In the genomic region with DNA sequence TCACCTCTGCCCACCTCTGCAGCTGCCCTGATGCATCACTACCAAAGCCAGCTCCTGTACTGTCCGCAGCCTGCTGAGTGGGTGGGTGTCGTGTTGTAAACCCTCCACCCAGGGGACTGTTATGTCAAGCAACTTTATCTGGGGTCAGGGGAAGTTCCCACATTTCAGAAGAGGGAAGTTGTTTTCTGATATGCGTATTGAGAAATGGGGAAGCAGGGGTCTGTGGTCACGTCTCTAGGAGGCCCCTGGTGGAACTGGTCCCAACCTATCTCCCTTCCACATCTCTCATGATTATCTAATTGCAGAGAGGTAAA, we compare ENCODE assay signal across 19 cellular contexts. TPM values are rescaled to one million over a fixed set of nuclear protein-coding genes. Genes with fewer than 3 reads are reported as not detected.
DNase-seq lines count a peak whose midpoint lies in the region; ATAC-seq, FAIRE-seq and TF ChIP-seq lines count a peak whose summit lies in the region.
"Had no signal": no experiment of that assay in that cellular context is flagged by ENCODE, and none has a peak within 500 bp of the region (broad histone marks: within the 10 kb centered on the region; RNA-seq: fewer than 3 reads in every experiment).

No MANE protein-coding gene starts in this region.

- WGBS in K562 (ENCODE audit: insufficient coverage, low coverage, missing lambda C conversion rate), result 1% methylated on average over 4 of the region's 4 CpGs

- no peak overlapping the region for H2AFZ ChIP-seq in K562 (ENCODE audit: low read depth, low read length)

- no peak overlapping the region for H3K4me3 ChIP-seq in K562
- no peak overlapping the region for H3K4me3 ChIP-seq in ascending aorta

- no peak for DNase-seq in GM12892 (ENCODE audit: insufficient read length)
- DNase-seq in NOMO-1 treated with DMSO at 0.1 percent for 48 hours (lab: John Stamatoyannopoulos, UW; ENCODE audit: unreplicated experiment), result peak; percentile 95
- peak in 2 of 4 experiments; percentile 16 to 22 for DNase-seq in K562 (ENCODE audit: extremely low read depth in 1 of 4, low spot score in 3 of 4)
- DNase-seq in stimulated activated effector memory CD8-positive, alpha-beta T cell treated with anti-CD3 and anti-CD28 coated beads, Interleukin-12 subunit alpha, Interleukin-12 subunit beta, amount 100 ng/mL, for 72 hours (ENCODE audit: low spot score in 2 of 2), result no peak
- no peak for DNase-seq in NCI-H2081 (lab: John Stamatoyannopoulos, UW)
- no peak for DNase-seq in NCI-H345 treated with DMSO at 0.1 percent for 48 hours (lab: John Stamatoyannopoulos, UW; ENCODE audit: unreplicated experiment)
- DNase-seq in ascending aorta (ENCODE audit: low spot score in 2 of 2), result no peak
- DNase-seq in progenitor cell of endocrine pancreas (ENCODE audit: low spot score, unreplicated experiment), result no peak
- DNase-seq: activated CD8-positive, alpha-beta T cell treated with anti-CD3 and anti-CD28 coated beads for 36 hours; activated effector memory CD4-positive, alpha-beta T cell treated with anti-CD3 and anti-CD28 coated beads, Interleukin-2, amount 50 U/mL, for 16 hours; CD4-positive, CD25-positive, alpha-beta regulatory T cell; effector memory CD4-positive, alpha-beta T cell; foreskin melanocyte; NCI-H187 treated with DMSO at 0.1 percent for 48 hours; NK-92 treated with Interleukin-12 subunit alpha and Interleukin-12 subunit beta, amount 100 ng/mL, for 24 hours had no signal

- H3K4me1 Mint-ChIP-seq in stimulated activated effector memory CD8-positive, alpha-beta T cell treated with anti-CD3 and anti-CD28 coated beads, Interleukin-12 subunit alpha, Interleukin-12 subunit beta, amount 100 ng/mL, for 72 hours, result no peaks in the 10 kb centered on the region
- no peaks in the 10 kb centered on the region for H3K4me1 Mint-ChIP-seq in progenitor cell of endocrine pancreas (ENCODE audit: low read depth)
- H3K4me1 Mint-ChIP-seq: brain had no signal

- TF ChIP-seq POLR2A in GM12892 (IDR thresholded peaks at IDR 0.05; ENCODE audit: low read depth, low read length) (peak; percentile 22; the same call in 1 of the 2 replicates), K562 (conservative IDR thresholded peaks at IDR 0.05) (no peak)

- H3K36me3 ChIP-seq in K562 (ENCODE audit: control insufficient read depth, insufficient read depth, low read length) (no peaks in the 10 kb centered on the region), ascending aorta (no peaks in the 10 kb centered on the region)

- no peak for ATAC-seq in K562
- peak; percentile 47 for ATAC-seq in stimulated activated effector memory CD8-positive, alpha-beta T cell treated with anti-CD3 and anti-CD28 coated beads, Interleukin-12 subunit alpha, Interleukin-12 subunit beta, amount 100 ng/mL, for 72 hours
- ATAC-seq: activated CD8-positive, alpha-beta T cell treated with anti-CD3 and anti-CD28 coated beads for 36 hours; right cardiac atrium had no signal

- no peaks in the 10 kb centered on the region for H3K9me1 ChIP-seq in K562 (ENCODE audit: control insufficient read depth, insufficient read depth, low read length)

- H3K79me2 ChIP-seq in K562 (ENCODE audit: control insufficient read depth, insufficient read depth, low read length), result no peaks in the 10 kb centered on the region

- no peak overlapping the region for H3K4me2 ChIP-seq in K562 (ENCODE audit: insufficient read depth, low read length)

- no peaks in the 10 kb centered on the region for H4K20me1 ChIP-seq in K562 (replicated peaks; ENCODE audit: control insufficient read depth, insufficient read depth, low read length)

- no peak for TF ChIP-seq RAD21 in K562 (CRISPR knock-in tag; conservative IDR thresholded peaks at IDR 0.05 in 1 of 2, IDR thresholded peaks at IDR 0.05 in 1 of 2)

- peaks cover 7 to 11% of the 10 kb centered on the region in 2 experiments; a peak in 3 of 5 replicates for H3K27me3 ChIP-seq in K562 (ENCODE audit: control insufficient read depth in 2 of 2, insufficient read depth in 2 of 2, low read length in 2 of 2)
- H3K27me3 ChIP-seq in ascending aorta, result no peaks in the 10 kb centered on the region

- peaks cover 4% of the 10 kb centered on the region in 2 experiments; a peak in 2 of 5 replicates for H3K4me1 ChIP-seq in K562 (replicated peaks in 1 of 2; ENCODE audit: control insufficient read depth in 2 of 2, insufficient read depth in 2 of 2, low read length in 2 of 2)
- H3K4me1 ChIP-seq in ascending aorta, result no peaks in the 10 kb centered on the region

- H3K4me3 Mint-ChIP-seq in stimulated activated effector memory CD8-positive, alpha-beta T cell treated with anti-CD3 and anti-CD28 coated beads, Interleukin-12 subunit alpha, Interleukin-12 subunit beta, amount 100 ng/mL, for 72 hours, result no peak overlapping the region
- no peak overlapping the region for H3K4me3 Mint-ChIP-seq in progenitor cell of endocrine pancreas (ENCODE audit: low read depth)
- H3K4me3 Mint-ChIP-seq: activated CD8-positive, alpha-beta T cell treated with anti-CD3 and anti-CD28 coated beads for 36 hours; brain; CD4-positive, CD25-positive, alpha-beta regulatory T cell; T-helper 1 cell treated with Interleukin-12 subunit alpha and Interleukin-12 subunit beta and Interleukin-4 antibody, amounts not matched to agents 30 μg/mL and 1 μg/mL, for 36 hours had no signal

- in situ Hi-C loops in K562 (cut with MboI), result no loop called here

- H3K27ac ChIP-seq in K562 (ENCODE audit: extremely low read depth, low read depth, low read length), result no peak overlapping the region
- H3K27ac ChIP-seq in ascending aorta, result no peak overlapping the region

- no peak overlapping the region for H3K9ac ChIP-seq in K562 (ENCODE audit: insufficient read depth in 1 of 2, low read depth in 2 of 2, low read length in 2 of 2)

- no peaks in the 10 kb centered on the region for H3K27me3 Mint-ChIP-seq in progenitor cell of endocrine pancreas

- 0 out of 2 replicates have a peak, but pooled peaks have one; percentile 19 for TF ChIP-seq EP300 in K562 (IDR thresholded peaks at IDR 0.05; ENCODE audit: low read length)

- peak; percentile 65 for FAIRE-seq in GM12892 (lab: Jason Lieb, UNC)
- FAIRE-seq in K562 (lab: Jason Lieb, UNC), result no peak
- FAIRE-seq: G401.6 had no signal

- no peak for TF ChIP-seq CTCF in K562 (IDR thresholded peaks at IDR 0.05 in 2 of 3, conservative IDR thresholded peaks at IDR 0.05 in 1 of 3; ENCODE audit: insufficient read depth in 2 of 3, low read depth in 1 of 3, low read length in 3 of 3)
- TF ChIP-seq CTCF in ascending aorta (IDR thresholded peaks at IDR 0.05), result no peak
- no peak for TF ChIP-seq CTCF in progenitor cell of endocrine pancreas (IDR thresholded peaks at IDR 0.05; ENCODE audit: unreplicated experiment)

- no peak overlapping the region for H3K27ac Mint-ChIP-seq in stimulated activated effector memory CD8-positive, alpha-beta T cell treated with anti-CD3 and anti-CD28 coated beads, Interleukin-12 subunit alpha, Interleukin-12 subunit beta, amount 100 ng/mL, for 72 hours
- H3K27ac Mint-ChIP-seq in progenitor cell of endocrine pancreas, result no peak overlapping the region
- H3K27ac Mint-ChIP-seq: activated CD8-positive, alpha-beta T cell treated with anti-CD3 and anti-CD28 coated beads for 36 hours; brain; T-helper 1 cell treated with Interleukin-12 subunit alpha and Interleukin-12 subunit beta and Interleukin-4 antibody, amounts not matched to agents 30 μg/mL and 1 μg/mL, for 36 hours had no signal

- peaks cover 5% of the 10 kb centered on the region for H3K36me3 Mint-ChIP-seq in stimulated activated effector memory CD8-positive, alpha-beta T cell treated with anti-CD3 and anti-CD28 coated beads, Interleukin-12 subunit alpha, Interleukin-12 subunit beta, amount 100 ng/mL, for 72 hours
- peaks cover 5% of the 10 kb centered on the region for H3K36me3 Mint-ChIP-seq in progenitor cell of endocrine pancreas (ENCODE audit: insufficient read depth)
- H3K36me3 Mint-ChIP-seq: brain; CD4-positive, CD25-positive, alpha-beta regulatory T cell had no signal

- BruUV-seq in K562 (replicated peaks; lab: Mats Ljungman, UMichigan), result no TSS peak

- H3K9me3 ChIP-seq in K562 (replicated peaks; ENCODE audit: control insufficient read depth, insufficient read depth, low read depth, low read length) (0 out of 2 replicates have a peak, but pooled peaks cover 3% of the 10 kb centered on the region), ascending aorta (peaks cover 0 to 4% of the 10 kb centered on the region in 2 donors)

- intact Hi-C loops in K562 (cut with micrococcal nuclease) (no loop called here), ascending aorta (cut with DNase I) (no loop called here)

- POLR2A ChIA-PET in K562 (lab: Yijun Ruan, JAX), result no interaction called here

- CTCF ChIA-PET in K562 (lab: Yijun Ruan, JAX; ENCODE audit: low intra/inter-chr PET ratio), result no interaction called here

- peaks cover 6% of the 10 kb centered on the region for H3K9me3 Mint-ChIP-seq in stimulated activated effector memory CD8-positive, alpha-beta T cell treated with anti-CD3 and anti-CD28 coated beads, Interleukin-12 subunit alpha, Interleukin-12 subunit beta, amount 100 ng/mL, for 72 hours
- peaks cover 26% of the 10 kb centered on the region for H3K9me3 Mint-ChIP-seq in progenitor cell of endocrine pancreas (ENCODE audit: low read depth)

RNA-seq across cellular contexts. Expression of a gene that starts 31.2 kb away (rescaled TPM):
- polyA plus RNA-seq in GM12892 (2012; ENCODE audit: missing spikeins), result 67.4 TPM
- not detected in 2 replicates for total RNA-seq in K562 (2011; cell fraction: chromatin; rRNA removed; ENCODE audit: low replicate concordance)
- not detected in 2 replicates for total RNA-seq in K562 (2011; cell fraction: nucleolus; rRNA removed)
- total RNA-seq in K562 (2011; cell fraction: nucleoplasm; rRNA removed), result not detected in 2 replicates
- total RNA-seq in K562 (2014; rRNA removed) (not detected in 2 replicates), K562 (2014; rRNA removed; fragmentation: Illumina TruSeq; extraction: Trizol) (not detected in 2 replicates), K562 (2015; rRNA removed; fragmentation: Illumina TruSeq; extraction: Trizol) (not detected in 2 replicates), K562 (2021) (not detected in 2 replicates), ascending aorta (not detected), progenitor cell of endocrine pancreas (not detected in 2 replicates)
- polyA plus RNA-seq in K562 (2011; rRNA removed) (0.03 TPM in 1 of 2 replicates, not detected in the other), K562 (2014; fragmentation: Illumina TruSeq; extraction: Trizol) (not detected in 2 replicates), K562 (2014; fragmentation: Nextera tagmentation; extraction: Ambion mirVana) (not detected), K562 (2014; rRNA removed) (not detected in 2 replicates)
- not detected in 2 replicates for polyA plus RNA-seq in K562 (2011; cell fraction: cytosol; rRNA removed)
- polyA plus RNA-seq in K562 (2011; cell fraction: nucleus; rRNA removed), result not detected in 2 replicates
- not detected in 2 replicates for polyA plus RNA-seq in K562 (2012)
- not detected in 2 replicates for polyA minus RNA-seq in K562 (2011; rRNA and poly(A)+ RNA removed)
- not detected in 2 replicates for polyA minus RNA-seq in K562 (2011; cell fraction: cytosol; rRNA and poly(A)+ RNA removed)
- polyA minus RNA-seq in K562 (2011; cell fraction: nucleus; rRNA and poly(A)+ RNA removed), result not detected in 2 replicates
- total RNA-seq: right cardiac atrium had no signal
- polyA plus RNA-seq: CD4-positive, CD25-positive, alpha-beta regulatory T cell; right cardiac atrium had no signal

RNA-seq across cellular contexts. Expression of a gene that starts 42.2 kb away (rescaled TPM):
- 95.4 TPM for polyA plus RNA-seq in GM12892 (2012; ENCODE audit: missing spikeins)
- 5.1 and 13.9 TPM in 2 replicates for total RNA-seq in K562 (2011; cell fraction: chromatin; rRNA removed; ENCODE audit: low replicate concordance)
- total RNA-seq in K562 (2011; cell fraction: nucleolus; rRNA removed), result 55.0 and 85.4 TPM in 2 replicates
- total RNA-seq in K562 (2011; cell fraction: nucleoplasm; rRNA removed), result 23.9 and 26.6 TPM in 2 replicates
- 842 and 854 TPM in 2 replicates for total RNA-seq in K562 (2014; rRNA removed)
- total RNA-seq in K562 (2014; rRNA removed; fragmentation: Illumina TruSeq; extraction: Trizol), result 7.4 and 14.9 TPM in 2 replicates
- total RNA-seq in K562 (2015; rRNA removed; fragmentation: Illumina TruSeq; extraction: Trizol), result 227 and 243 TPM in 2 replicates
- 289 and 313 TPM in 2 replicates for total RNA-seq in K562 (2021)
- polyA plus RNA-seq in K562 (2011; rRNA removed), result 137 and 185 TPM in 2 replicates
- 393 and 1,045 TPM in 2 replicates for polyA plus RNA-seq in K562 (2011; cell fraction: cytosol; rRNA removed)
- polyA plus RNA-seq in K562 (2011; cell fraction: nucleus; rRNA removed), result 125 and 147 TPM in 2 replicates
- polyA plus RNA-seq in K562 (2012), result 246 and 272 TPM in 2 replicates
- polyA plus RNA-seq in K562 (2014; fragmentation: Illumina TruSeq; extraction: Trizol), result 37.6 and 257 TPM in 2 replicates
- polyA plus RNA-seq in K562 (2014; fragmentation: Nextera tagmentation; extraction: Ambion mirVana), result 10 to 100 TPM; 31.3 to 91.8 TPM
- 810 and 833 TPM in 2 replicates for polyA plus RNA-seq in K562 (2014; rRNA removed)
- 14.2 and 24.3 TPM in 2 replicates for polyA minus RNA-seq in K562 (2011; rRNA and poly(A)+ RNA removed)
- 76.8 and 119 TPM in 2 replicates for polyA minus RNA-seq in K562 (2011; cell fraction: cytosol; rRNA and poly(A)+ RNA removed)
- 20.3 and 27.4 TPM in 2 replicates for polyA minus RNA-seq in K562 (2011; cell fraction: nucleus; rRNA and poly(A)+ RNA removed)
- total RNA-seq in ascending aorta, result 612 TPM
- 117 and 120 TPM in 2 replicates for total RNA-seq in progenitor cell of endocrine pancreas
